ENCODE assay signal across 17 cellular contexts in genomic region chr18:13370995-13371625, GRCh38.
"Had no signal": no experiment of that assay in that cellular context is flagged by ENCODE, and none has a peak within 500 bp of the region (broad histone marks: within the 10 kb centered on the region; RNA-seq: fewer than 3 reads in every experiment).

No MANE protein-coding gene starts in this region.

- H3K27ac ChIP-seq: gastrocnemius medialis, lower lobe of right lung, psoas muscle, SK-N-MC, upper lobe of right lung had no signal

- H3K9me3 ChIP-seq: breast epithelium, gastrocnemius medialis, lower lobe of right lung, psoas muscle, upper lobe of right lung had no signal

- H3K27ac Mint-ChIP-seq: activated naive CD8-positive, alpha-beta T cell treated with anti-CD3 and anti-CD28 coated beads, Interleukin-2, amount 10 ng/mL, durations not matched to agents 7 days and 5 days; nephron; WTC11 had no signal

- H3K36me3 ChIP-seq: breast epithelium, gastrocnemius medialis, lower lobe of right lung, upper lobe of right lung had no signal

- H3K27me3 Mint-ChIP-seq: activated CD4-positive, alpha-beta T cell treated with anti-CD3 and anti-CD28 coated beads, Interleukin-2, amount 10 ng/mL, durations not matched to agents 7 days and 5 days; activated naive CD8-positive, alpha-beta T cell treated with anti-CD3 and anti-CD28 coated beads, Interleukin-2, amount 10 ng/mL, durations not matched to agents 7 days and 5 days; activated T-cell treated with anti-CD3 and anti-CD28 coated beads, Interleukin-2, amount 50 U/mL, for 24 hours had no signal

- H3K4me3 Mint-ChIP-seq: activated CD4-positive, alpha-beta T cell treated with anti-CD3 and anti-CD28 coated beads, Interleukin-2, amount 10 ng/mL, durations not matched to agents 7 days and 5 days; activated naive CD8-positive, alpha-beta T cell treated with anti-CD3 and anti-CD28 coated beads, Interleukin-2, amount 10 ng/mL, durations not matched to agents 7 days and 5 days; activated T-cell treated with anti-CD3 and anti-CD28 coated beads, Interleukin-2, amount 50 U/mL, for 24 hours; nephron; WTC11 had no signal

- ATAC-seq: gastrocnemius medialis; lower lobe of right lung; psoas muscle; stimulated activated naive CD8-positive, alpha-beta T cell treated with anti-CD3 and anti-CD28 coated beads, Interleukin-15, Interleukin-2, amounts not matched to agents 100 U/mL and 50 U/mL, for 24 hours; upper lobe of right lung; WTC11 had no signal

- H3K9me3 Mint-ChIP-seq: activated CD4-positive, alpha-beta T cell treated with anti-CD3 and anti-CD28 coated beads, Interleukin-2, amount 10 ng/mL, durations not matched to agents 7 days and 5 days; activated naive CD8-positive, alpha-beta T cell treated with anti-CD3 and anti-CD28 coated beads, Interleukin-2, amount 10 ng/mL, durations not matched to agents 7 days and 5 days; activated T-cell treated with anti-CD3 and anti-CD28 coated beads, Interleukin-2, amount 50 U/mL, for 24 hours; nephron; WTC11 had no signal

- H3K4me3 ChIP-seq: breast epithelium, gastrocnemius medialis, lower lobe of right lung, psoas muscle, SK-N-MC, upper lobe of right lung had no signal

- H3K27me3 ChIP-seq: breast epithelium, gastrocnemius medialis, upper lobe of right lung had no signal

- DNase-seq: activated CD4-positive, alpha-beta T cell treated with anti-CD3 and anti-CD28 coated beads, Interleukin-2, amount 10 ng/mL, durations not matched to agents 7 days and 5 days; activated gamma-delta T cell; activated naive CD8-positive, alpha-beta T cell treated with anti-CD3 and anti-CD28 coated beads, Interleukin-2, amount 10 ng/mL, durations not matched to agents 7 days and 5 days; activated T-cell treated with anti-CD3 and anti-CD28 coated beads, Interleukin-2, amount 50 U/mL, for 24 hours; anterior cingulate cortex; effector CD8-positive, alpha-beta T cell; gastrocnemius medialis; lower lobe of right lung; psoas muscle; stimulated activated CD4-positive, alpha-beta T cell treated with anti-CD3 and anti-CD28 coated beads, Interleukin-2, amount 100 ng/mL, for 48 hours; stimulated activated naive CD8-positive, alpha-beta T cell treated with anti-CD3 and anti-CD28 coated beads, Interleukin-15, Interleukin-2, amounts not matched to agents 100 U/mL and 50 U/mL, for 24 hours; T-helper 1 cell; upper lobe of right lung had no signal

- H3K36me3 Mint-ChIP-seq: activated naive CD8-positive, alpha-beta T cell treated with anti-CD3 and anti-CD28 coated beads, Interleukin-2, amount 10 ng/mL, durations not matched to agents 7 days and 5 days; WTC11 had no signal
